ENCODE assay signal across 9 cellular contexts in the genomic region with DNA sequence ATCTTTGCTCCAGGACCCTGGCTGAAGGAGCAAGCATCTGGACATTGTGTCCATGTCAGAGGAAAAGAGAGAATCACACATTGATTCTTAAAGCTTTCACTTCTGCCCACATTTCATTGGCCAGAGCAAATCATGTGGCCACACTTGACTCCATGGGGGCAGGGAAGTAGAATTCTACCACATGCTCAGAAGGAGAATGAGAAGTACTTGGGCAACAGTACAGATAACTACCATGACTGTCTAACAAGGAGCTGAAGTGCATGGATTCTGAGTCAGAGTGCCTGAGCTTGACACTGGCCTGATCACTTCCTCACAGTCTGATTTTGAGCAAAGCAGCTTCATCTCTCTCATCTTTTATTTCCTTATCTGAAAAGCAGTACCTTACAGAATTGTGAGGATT. TPM values are rescaled to one million over a fixed set of nuclear protein-coding genes. Genes with fewer than 3 reads are reported as not detected.
DNase-seq lines count a peak whose midpoint lies in the region; ATAC-seq and TF ChIP-seq lines count a peak whose summit lies in the region.
"Had no signal": no experiment of that assay in that cellular context is flagged by ENCODE, and none has a peak within 500 bp of the region (broad histone marks: within the 10 kb centered on the region; RNA-seq: fewer than 3 reads in every experiment).

No MANE protein-coding gene starts in this region.

- no peak for DNase-seq in activated T-cell treated with anti-CD3 and anti-CD28 coated beads, Interleukin-2, amount 50 U/mL, for 24 hours
- DNase-seq in activated T-cell treated with anti-CD3 and anti-CD28 coated beads, Interleukin-2, amount 50 U/mL, for 48 hours, result no peak
- DNase-seq in SK-N-MC (ENCODE audit: low read depth, low spot score) (no peak), foreskin keratinocyte (peak; percentile 50 to 83)
- DNase-seq in stimulated activated naive CD8-positive, alpha-beta T cell treated with anti-CD3 and anti-CD28 coated beads, Interleukin-15, Interleukin-2, amounts not matched to agents 100 U/mL and 50 U/mL, for 24 hours, result no peak

- no peaks in the 10 kb centered on the region for H3K9me3 Mint-ChIP-seq in activated T-cell treated with anti-CD3 and anti-CD28 coated beads, Interleukin-2, amount 50 U/mL, for 24 hours
- H3K9me3 Mint-ChIP-seq in stimulated activated memory B cell treated with anti-CD40 and anti-IgM and Interleukin-4, amounts not matched to agents 10 μg/mL and 1 μg/mL and 100 μg/mL, for 72 hours, result no peaks in the 10 kb centered on the region
- H3K9me3 Mint-ChIP-seq: neural progenitor cell had no signal

- H3K4me3 ChIP-seq in SK-N-MC, result no peak overlapping the region
- H3K4me3 ChIP-seq: neural progenitor cell had no signal

- peak overlapping the region; percentile 11 for H3K27ac Mint-ChIP-seq in activated T-cell treated with anti-CD3 and anti-CD28 coated beads, Interleukin-2, amount 50 U/mL, for 24 hours
- no peak overlapping the region for H3K27ac Mint-ChIP-seq in stimulated activated memory B cell treated with anti-CD40 and anti-IgM and Interleukin-4, amounts not matched to agents 10 μg/mL and 1 μg/mL and 100 μg/mL, for 72 hours
- H3K27ac Mint-ChIP-seq: neural progenitor cell had no signal

- no peak overlapping the region for H3K9ac ChIP-seq in SK-N-MC (ENCODE audit: insufficient read length)
- H3K9ac ChIP-seq: neural progenitor cell had no signal

- TF ChIP-seq CTCF in foreskin keratinocyte (conservative IDR thresholded peaks at IDR 0.05), result no peak

- H3K27ac ChIP-seq in SK-N-MC (0 out of 2 replicates have a peak overlapping the region, but pooled peaks have one; percentile 34), foreskin keratinocyte (no peak overlapping the region)

- H3K36me3 ChIP-seq in SK-N-MC (ENCODE audit: insufficient read depth, low read length), result peaks cover 70% of the 10 kb centered on the region

- no peak overlapping the region for H3K4me3 Mint-ChIP-seq in activated T-cell treated with anti-CD3 and anti-CD28 coated beads, Interleukin-2, amount 50 U/mL, for 24 hours
- no peak overlapping the region for H3K4me3 Mint-ChIP-seq in stimulated activated memory B cell treated with anti-CD40 and anti-IgM and Interleukin-4, amounts not matched to agents 10 μg/mL and 1 μg/mL and 100 μg/mL, for 72 hours
- H3K4me3 Mint-ChIP-seq: neural progenitor cell had no signal

- ATAC-seq in foreskin keratinocyte (peak; percentile 81), GM18505 (IDR thresholded peaks at IDR 0.05; ENCODE audit: unreplicated experiment) (no peak), GM21723 (IDR thresholded peaks at IDR 0.05; ENCODE audit: unreplicated experiment) (no peak)
- ATAC-seq in stimulated activated memory B cell treated with anti-CD40 and anti-IgM and Interleukin-4, amounts not matched to agents 10 μg/mL and 1 μg/mL and 100 μg/mL, for 72 hours, result peak; percentile 73
- ATAC-seq in stimulated activated naive CD8-positive, alpha-beta T cell treated with anti-CD3 and anti-CD28 coated beads, Interleukin-15, Interleukin-2, amounts not matched to agents 100 U/mL and 50 U/mL, for 24 hours, result no peak

- no peaks in the 10 kb centered on the region for H3K9me3 ChIP-seq in SK-N-MC (ENCODE audit: low read depth, low read length)

- H3K27me3 ChIP-seq in foreskin keratinocyte, result no peaks in the 10 kb centered on the region
- H3K27me3 ChIP-seq: neural progenitor cell had no signal

- H3K27me3 Mint-ChIP-seq in activated T-cell treated with anti-CD3 and anti-CD28 coated beads, Interleukin-2, amount 50 U/mL, for 24 hours, result no peaks in the 10 kb centered on the region
- H3K27me3 Mint-ChIP-seq in stimulated activated memory B cell treated with anti-CD40 and anti-IgM and Interleukin-4, amounts not matched to agents 10 μg/mL and 1 μg/mL and 100 μg/mL, for 72 hours, result no peaks in the 10 kb centered on the region

- TF ChIP-seq POLR2A in GM18505 (IDR thresholded peaks at IDR 0.05; ENCODE audit: borderline replicate concordance, extremely low read depth, insufficient read depth, insufficient read length), result no peak

- peaks cover 98% of the 10 kb centered on the region for H3K36me3 Mint-ChIP-seq in activated T-cell treated with anti-CD3 and anti-CD28 coated beads, Interleukin-2, amount 50 U/mL, for 24 hours (ENCODE audit: low read depth)
- peaks cover 63% of the 10 kb centered on the region for H3K36me3 Mint-ChIP-seq in stimulated activated memory B cell treated with anti-CD40 and anti-IgM and Interleukin-4, amounts not matched to agents 10 μg/mL and 1 μg/mL and 100 μg/mL, for 72 hours

- H3K4me1 Mint-ChIP-seq in activated T-cell treated with anti-CD3 and anti-CD28 coated beads, Interleukin-2, amount 50 U/mL, for 24 hours (ENCODE audit: low read depth), result peaks cover 3% of the 10 kb centered on the region
- H3K4me1 Mint-ChIP-seq in stimulated activated memory B cell treated with anti-CD40 and anti-IgM and Interleukin-4, amounts not matched to agents 10 μg/mL and 1 μg/mL and 100 μg/mL, for 72 hours, result no peaks in the 10 kb centered on the region

- peaks cover 6% of the 10 kb centered on the region for H3K4me1 ChIP-seq in foreskin keratinocyte

RNA-seq across cellular contexts. Expression of a gene that starts 38.6 kb away (rescaled TPM):
- total RNA-seq in foreskin keratinocyte, result not detected in 2 replicates
- not detected in 2 replicates for polyA plus RNA-seq in foreskin keratinocyte

RNA-seq across cellular contexts. Expression of a gene that starts 43.7 kb away (rescaled TPM):
- 0.34 and 0.35 TPM in 2 replicates for total RNA-seq in foreskin keratinocyte
- 0.28 and 0.42 TPM in 2 replicates for polyA plus RNA-seq in foreskin keratinocyte

RNA-seq across cellular contexts. Expression of a gene that starts 43.9 kb away (rescaled TPM):
- 191 and 213 TPM in 2 replicates for total RNA-seq in foreskin keratinocyte
- polyA plus RNA-seq in foreskin keratinocyte, result 141 and 149 TPM in 2 replicates

Comparison
In these comparisons a context has a peak if more than half of its experiments do, and no peak if none do; other contexts are left out.
1. DNase-seq: peak in foreskin keratinocyte (2 of 2); none in activated T-cell treated with anti-CD3 and anti-CD28 coated beads, Interleukin-2, amount 50 U/mL, for 24 hours (single experiment), activated T-cell treated with anti-CD3 and anti-CD28 coated beads, Interleukin-2, amount 50 U/mL, for 48 hours (0 of 2), SK-N-MC (single experiment) and stimulated activated naive CD8-positive, alpha-beta T cell treated with anti-CD3 and anti-CD28 coated beads, Interleukin-15, Interleukin-2, amounts not matched to agents 100 U/mL and 50 U/mL, for 24 hours (single experiment).
2. ATAC-seq: peak in foreskin keratinocyte (single experiment) and stimulated activated memory B cell treated with anti-CD40 and anti-IgM and Interleukin-4, amounts not matched to agents 10 μg/mL and 1 μg/mL and 100 μg/mL, for 72 hours (single experiment); none in GM18505 (single experiment), GM21723 (single experiment) and stimulated activated naive CD8-positive, alpha-beta T cell treated with anti-CD3 and anti-CD28 coated beads, Interleukin-15, Interleukin-2, amounts not matched to agents 100 U/mL and 50 U/mL, for 24 hours (single experiment).